Comparison of ENCODE assay signal across 1 cellular context in the genomic region with DNA sequence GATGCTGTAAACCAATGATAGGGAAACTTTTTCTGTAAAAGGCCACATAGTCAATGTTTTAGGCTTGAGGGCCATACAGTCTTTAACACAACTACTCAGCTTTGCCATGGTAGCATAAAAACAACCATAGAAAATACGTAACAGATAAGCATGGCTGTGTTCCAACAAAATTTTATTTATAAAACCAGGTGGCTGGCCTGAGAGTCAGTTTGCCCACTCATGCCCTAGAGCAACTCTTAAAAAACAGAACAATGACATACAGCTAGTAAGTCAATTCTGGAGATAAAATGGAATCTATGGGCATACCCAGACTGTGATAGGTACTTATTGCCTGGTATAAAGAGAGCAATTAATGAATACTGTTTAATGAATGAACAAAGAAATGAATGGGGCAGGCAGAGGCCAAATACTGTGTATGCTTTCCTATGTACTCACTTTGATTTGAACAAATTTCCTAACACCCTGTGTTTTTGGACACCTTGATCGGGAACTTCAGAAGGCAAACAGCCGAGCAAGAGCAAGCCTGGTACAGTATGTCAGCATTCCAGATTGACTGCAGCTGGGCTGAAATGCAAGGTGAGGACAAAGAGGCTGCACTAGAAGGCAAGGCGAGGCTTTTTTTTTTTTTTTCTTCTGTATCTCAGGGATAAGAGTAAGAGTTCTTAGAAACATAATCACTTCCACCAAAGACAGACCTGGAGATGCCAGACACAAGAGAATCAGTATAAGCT.
TF ChIP-seq lines count a peak whose summit lies in the region.

No MANE protein-coding gene starts in this region.

TF ChIP-seq in H1, 55 proteins besides CTCF, POLR2A, EP300 and RAD21 (continued from another document):
- TF ChIP-seq CHD1 (IDR thresholded peaks at IDR 0.05; ENCODE audit: low read depth, low read length): no peak
TF ChIP-seq in H1: peak in this region for 0.
